Comparison of ENCODE assay signal across 18 cellular contexts in genomic region chr5:163815240-163815791, GRCh38.
DNase-seq lines count a peak whose midpoint lies in the region; ATAC-seq and TF ChIP-seq lines count a peak whose summit lies in the region.
"Had no signal": no experiment of that assay in that cellular context is flagged by ENCODE, and none has a peak within 500 bp of the region (broad histone marks: within the 10 kb centered on the region; RNA-seq: fewer than 3 reads in every experiment).

No MANE protein-coding gene starts in this region.

- TF ChIP-seq POLR2A in esophagus muscularis mucosa (IDR thresholded peaks at IDR 0.05; ENCODE audit: low read depth) (no peak), upper lobe of left lung (IDR thresholded peaks at IDR 0.05) (no peak)

- H3K27me3 ChIP-seq in fibroblast of lung (ENCODE audit: control insufficient read depth, insufficient read depth, low read length) (no peaks in the 10 kb centered on the region), esophagus muscularis mucosa (no peaks in the 10 kb centered on the region), upper lobe of left lung (no peaks in the 10 kb centered on the region)
- H3K27me3 ChIP-seq: BE2C had no signal

- ATAC-seq in SK-N-SH treated with all-trans-retinoic acid at 6 μM for 48 hours = no peak
- ATAC-seq in upper lobe of left lung (ENCODE audit: low FRiP score in 2 of 2) = no peak
- ATAC-seq in HG02642 (IDR thresholded peaks at IDR 0.05; ENCODE audit: poor library complexity, unreplicated experiment) = no peak
- ATAC-seq: HepG2 had no signal

- no peak overlapping the region for H3K4me3 Mint-ChIP-seq in mesothelial cell of epicardium
- H3K4me3 Mint-ChIP-seq: CD4-positive, CD25-positive, alpha-beta regulatory T cell; CD8-positive, alpha-beta memory T cell; H9 had no signal

- no peak overlapping the region for H3K4me2 ChIP-seq in fibroblast of lung (ENCODE audit: extremely low read depth, insufficient read depth, low read length)

- peak overlapping the region; percentile 11 for H3K27ac Mint-ChIP-seq in mesothelial cell of epicardium
- H3K27ac Mint-ChIP-seq: CD4-positive, CD25-positive, alpha-beta regulatory T cell; CD8-positive, alpha-beta memory T cell; H9 had no signal

- no peak overlapping the region for H2AFZ ChIP-seq in fibroblast of lung (ENCODE audit: low read length)

- peaks cover 20% of the 10 kb centered on the region for H3K4me1 Mint-ChIP-seq in mesothelial cell of epicardium
- H3K4me1 Mint-ChIP-seq: CD4-positive, CD25-positive, alpha-beta regulatory T cell; CD8-positive, alpha-beta memory T cell had no signal

- H3K27ac ChIP-seq in fibroblast of lung (ENCODE audit: insufficient read depth, low read length) (no peak overlapping the region), esophagus muscularis mucosa (replicated peaks in 1 of 4) (no peak overlapping the region), upper lobe of left lung (no peak overlapping the region)

- no peaks in the 10 kb centered on the region for H3K27me3 Mint-ChIP-seq in mesothelial cell of epicardium (ENCODE audit: low read depth)
- H3K27me3 Mint-ChIP-seq: CD4-positive, CD25-positive, alpha-beta regulatory T cell; CD8-positive, alpha-beta memory T cell had no signal

- no peak overlapping the region for H3K4me3 ChIP-seq in fibroblast of lung (replicated peaks in 1 of 4; ENCODE audit: control extremely low read depth in 1 of 4, insufficient read depth in 1 of 4, low read depth in 3 of 4, low read length in 4 of 4)
- no peak overlapping the region for H3K4me3 ChIP-seq in esophagus muscularis mucosa
- H3K4me3 ChIP-seq in upper lobe of left lung = no peak overlapping the region

- no peaks in the 10 kb centered on the region for H4K20me1 ChIP-seq in fibroblast of lung (ENCODE audit: control insufficient read depth, extremely low read depth, insufficient read depth, low read length)

- H3K79me2 ChIP-seq in fibroblast of lung (ENCODE audit: control insufficient read depth, insufficient read depth, low read length) = no peaks in the 10 kb centered on the region

- H3K9me3 ChIP-seq in fibroblast of lung (ENCODE audit: control insufficient read depth, insufficient read depth, low read depth, low read length) (no peaks in the 10 kb centered on the region), esophagus muscularis mucosa (peaks cover 0 to 7% (median 0%) of the 10 kb centered on the region in 4 donors), upper lobe of left lung (no peaks in the 10 kb centered on the region)
- H3K9me3 ChIP-seq: BE2C had no signal

- no peak for TF ChIP-seq CTCF in fibroblast of lung (conservative IDR thresholded peaks at IDR 0.05 in 1 of 2, IDR thresholded peaks at IDR 0.05 in 1 of 2; ENCODE audit: low read depth in 1 of 2, low read length in 2 of 2)
- TF ChIP-seq CTCF in mesothelial cell of epicardium (IDR thresholded peaks at IDR 0.05; ENCODE audit: unreplicated experiment) = no peak
- no peak for TF ChIP-seq CTCF in esophagus muscularis mucosa (IDR thresholded peaks at IDR 0.05)
- no peak for TF ChIP-seq CTCF in upper lobe of left lung (IDR thresholded peaks at IDR 0.05)

- intact Hi-C loops in esophagus muscularis mucosa (cut with DNase I) = no loop called here

- peaks cover 13% of the 10 kb centered on the region for H3K36me3 Mint-ChIP-seq in mesothelial cell of epicardium
- H3K36me3 Mint-ChIP-seq: CD4-positive, CD25-positive, alpha-beta regulatory T cell; CD8-positive, alpha-beta memory T cell had no signal

- peaks cover 36% of the 10 kb centered on the region for H3K9me3 Mint-ChIP-seq in mesothelial cell of epicardium
- H3K9me3 Mint-ChIP-seq: H9 had no signal

- DNase-seq in NCI-H226 (peak; percentile 16), fibroblast of lung (ENCODE audit: low read depth in 2 of 2) (peak; percentile 14 to 15), mesothelial cell of epicardium (ENCODE audit: low spot score in 2 of 2, unreplicated experiment in 2 of 2) (no peak), esophagus muscularis mucosa (ENCODE audit: extremely low spot score) (no peak), upper lobe of left lung (no peak)
- DNase-seq: ACHN; BE2C; C1 segment of cervical spinal cord; CD4-positive, CD25-positive, alpha-beta regulatory T cell; CD8-positive, alpha-beta memory T cell; COR-L47; DMS 273 treated with DMSO at 0.1 percent for 48 hours; DMS53; DND-41; H9 had no signal

- H3K36me3 ChIP-seq in fibroblast of lung (ENCODE audit: control insufficient read depth, insufficient read depth, low read length) (no peaks in the 10 kb centered on the region), esophagus muscularis mucosa (no peaks in the 10 kb centered on the region), upper lobe of left lung (no peaks in the 10 kb centered on the region)
- H3K36me3 ChIP-seq: BE2C had no signal

- no peak overlapping the region for H3K9ac ChIP-seq in fibroblast of lung (ENCODE audit: insufficient read depth, low read length)

- H3K4me1 ChIP-seq in fibroblast of lung (ENCODE audit: control insufficient read depth, extremely low read depth, insufficient read depth, low read length) (no peaks in the 10 kb centered on the region), esophagus muscularis mucosa (no peaks in the 10 kb centered on the region), upper lobe of left lung (no peaks in the 10 kb centered on the region)

- TF ChIP-seq EP300 in esophagus muscularis mucosa (IDR thresholded peaks at IDR 0.05) = no peak
- no peak for TF ChIP-seq EP300 in upper lobe of left lung (IDR thresholded peaks at IDR 0.05)

TF ChIP-seq in SK-N-SH treated with all-trans-retinoic acid at 6 μM for 48 hours, 23 proteins besides CTCF, POLR2A, EP300 and RAD21:
- TF ChIP-seq ISL1 (CRISPR knock-in tag; IDR thresholded peaks at IDR 0.05) = 0 out of 2 replicates have a peak, but pooled peaks have one; percentile 17
- no peak for TF ChIP-seq ESRRG (CRISPR knock-in tag; IDR thresholded peaks at IDR 0.05)

Comparison
In these comparisons a context has a peak if more than half of its experiments do, and no peak if none do; other contexts are left out.
1. DNase-seq: peak in NCI-H226 (single experiment) and fibroblast of lung (2 of 2); none in mesothelial cell of epicardium (0 of 2), esophagus muscularis mucosa (single experiment) and upper lobe of left lung (0 of 2).